In the genomic region with DNA sequence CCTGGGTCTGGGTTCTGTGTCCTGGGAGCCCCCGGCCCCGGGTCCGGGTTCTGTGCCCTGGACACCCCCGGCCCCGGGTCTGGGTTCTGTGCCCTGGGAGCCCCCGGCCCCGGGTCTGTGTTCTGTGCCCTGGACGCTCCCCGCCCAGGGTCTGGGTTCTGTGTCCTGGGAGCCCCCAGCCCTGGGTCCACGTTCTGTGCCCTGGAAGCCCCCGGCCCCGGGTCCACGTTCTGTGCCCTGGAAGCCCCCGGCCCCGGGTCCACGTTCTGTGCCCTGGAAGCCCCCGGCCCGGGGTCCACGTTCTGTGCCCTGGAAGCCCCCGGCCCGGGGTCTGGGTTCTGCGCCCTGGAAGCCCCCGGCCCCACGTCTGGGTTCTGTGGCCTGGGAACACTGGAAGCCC, we compare ENCODE assay signal across 5 cellular contexts.
"Had no signal": no experiment of that assay in that cellular context is flagged by ENCODE, and none has a peak within 500 bp of the region (broad histone marks: within the 10 kb centered on the region; RNA-seq: fewer than 3 reads in every experiment).

No MANE protein-coding gene starts in this region.

- H3K4me3 Mint-ChIP-seq: H9 had no signal

- H3K9ac ChIP-seq: GM23248 had no signal

- H3K9me3 Mint-ChIP-seq: H9 had no signal

- ATAC-seq: K562 had no signal

- DNase-seq: GM23248, H9, HCEC 1CT, IMR-90 had no signal

- H3K4me1 Mint-ChIP-seq: H9 had no signal

- H3K27ac ChIP-seq: GM23248 had no signal

- H3K4me3 ChIP-seq: GM23248, K562 had no signal
